In the genomic region with DNA sequence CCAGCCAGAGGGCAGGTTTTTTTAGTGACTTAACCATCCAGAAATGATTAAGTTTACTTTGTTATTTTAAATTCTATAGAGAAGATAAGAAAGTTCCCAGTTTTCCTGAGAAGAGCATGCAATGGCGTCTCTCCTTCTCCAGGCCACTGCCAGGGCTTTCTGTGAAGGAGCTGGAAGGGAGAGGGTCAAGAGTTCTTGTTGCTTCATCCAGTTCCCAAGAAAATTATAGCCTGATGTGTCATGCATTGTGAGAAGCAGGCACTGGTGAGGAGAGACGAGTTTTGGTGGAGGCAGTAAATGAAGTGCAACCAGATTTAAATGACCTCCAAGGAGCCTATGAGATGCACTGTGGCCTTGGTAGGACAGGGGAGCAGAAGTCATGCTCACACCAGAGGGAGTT, we compare ENCODE assay signal across 10 cellular contexts. TPM values are rescaled to one million over a fixed set of nuclear protein-coding genes. Genes with fewer than 3 reads are reported as not detected.
DNase-seq lines count a peak whose midpoint lies in the region; ATAC-seq, FAIRE-seq and TF ChIP-seq lines count a peak whose summit lies in the region.
"Had no signal": no experiment of that assay in that cellular context is flagged by ENCODE, and none has a peak within 500 bp of the region (broad histone marks: within the 10 kb centered on the region; RNA-seq: fewer than 3 reads in every experiment).

No MANE protein-coding gene starts in this region.

- no peaks in the 10 kb centered on the region for H3K9me3 Mint-ChIP-seq in naive B cell

- FAIRE-seq in bronchial epithelial cell (lab: Jason Lieb, UNC), result no peak

- H3K36me3 Mint-ChIP-seq in naive B cell, result no peaks in the 10 kb centered on the region

- no peak for TF ChIP-seq CTCF in bronchial epithelial cell (IDR thresholded peaks at IDR 0.05; ENCODE audit: insufficient read depth, low read length, severe bottlenecking)

- peak; percentile 86 for DNase-seq in AG20443 (ENCODE audit: low spot score)
- peak; percentile 83 for DNase-seq in HCEC 1CT
- DNase-seq in bronchial epithelial cell (ENCODE audit: low read depth), result peak; percentile 70
- DNase-seq in naive B cell, result no peak
- no peak for DNase-seq in SJCRH30
- DNase-seq in GDM1 (lab: John Stamatoyannopoulos, UW), result no peak
- DNase-seq: activated CD4-positive, CD25-positive, alpha-beta regulatory T cell treated with anti-CD3 and anti-CD28 coated beads, Interleukin-2, amount 50 U/mL, for 72 hours; stimulated activated CD4-positive, alpha-beta T cell treated with anti-CD3 and anti-CD28 coated beads, Interleukin-1b, Interleukin-23, amount 100 ng/mL, for 48 hours had no signal

- H3K9me3 ChIP-seq in SJCRH30 (replicated peaks), result peaks cover 4% of the 10 kb centered on the region; the same call in 1 of the 2 replicates

- H3K27me3 Mint-ChIP-seq in naive B cell, result no peaks in the 10 kb centered on the region

- no peaks in the 10 kb centered on the region for H3K36me3 ChIP-seq in bronchial epithelial cell (ENCODE audit: control insufficient read depth, insufficient read depth, low read length)
- peaks cover 11% of the 10 kb centered on the region for H3K36me3 ChIP-seq in SJCRH30

- H3K27ac ChIP-seq in SJCRH30, result no peak overlapping the region

- H3K4me1 ChIP-seq in SJCRH30, result peaks cover 12% of the 10 kb centered on the region

- H3K4me3 Mint-ChIP-seq in naive B cell, result peak overlapping the region; percentile 61 to 91 (median 80)

- H3K27ac Mint-ChIP-seq in naive B cell, result peak overlapping the region in 5 of 6 donors; percentile 21 to 96 (median 75)

- H3K4me3 ChIP-seq in bronchial epithelial cell (ENCODE audit: low read depth, low read length) (no peak overlapping the region), SJCRH30 (no peak overlapping the region)

- H3K4me1 Mint-ChIP-seq in naive B cell, result peaks cover 76 to 100% (median 100%) of the 10 kb centered on the region in 3 donors

- ATAC-seq in naive B cell (ENCODE audit: low read depth in 2 of 2) (no peak), HG03460 (IDR thresholded peaks at IDR 0.05; ENCODE audit: unreplicated experiment) (no peak), HG03565 (IDR thresholded peaks at IDR 0.05; ENCODE audit: unreplicated experiment) (no peak)

- no peaks in the 10 kb centered on the region for H3K27me3 ChIP-seq in bronchial epithelial cell (ENCODE audit: control insufficient read depth, insufficient read depth, low read length)
- H3K27me3 ChIP-seq in SJCRH30, result no peaks in the 10 kb centered on the region

RNA-seq across cellular contexts. Expression of gene ELK3, which starts 14.2 kb away (rescaled TPM):
- total RNA-seq in bronchial epithelial cell, result 4.2 and 5.3 TPM in 2 replicates
- 10 to 100 TPM; 12.1 to 20.9 (median 14.8) TPM for polyA plus RNA-seq in naive B cell (ENCODE audit: low read depth in 6 of 6)
- 31.8 and 34.0 TPM in 2 replicates for total RNA-seq in SJCRH30 (2014; rRNA removed; shearing (Covaris generic))

Comparison
In these comparisons a context has a peak if more than half of its experiments do, and no peak if none do; other contexts are left out.
1. DNase-seq: peak in AG20443 (single experiment), HCEC 1CT (single experiment) and bronchial epithelial cell (single experiment); none in naive B cell (single experiment), SJCRH30 (0 of 2) and GDM1 (single experiment).